18 cellular contexts compared by ENCODE assay signal in genomic region chr1:54741531-54741930, GRCh38. TPM values are rescaled to one million over a fixed set of nuclear protein-coding genes. Genes with fewer than 3 reads are reported as not detected.
DNase-seq lines count a peak whose midpoint lies in the region; TF ChIP-seq lines count a peak whose summit lies in the region.
"Had no signal": no experiment of that assay in that cellular context is flagged by ENCODE, and none has a peak within 500 bp of the region (broad histone marks: within the 10 kb centered on the region; RNA-seq: fewer than 3 reads in every experiment).

No MANE protein-coding gene starts in this region.

- H3K27ac Mint-ChIP-seq in MCF 10A (ENCODE audit: low read depth, unreplicated experiment) (no peak overlapping the region), osteocyte (ENCODE audit: unreplicated experiment) (no peak overlapping the region)
- H3K27ac Mint-ChIP-seq: B cell; CD4-positive, alpha-beta T cell; GM23338; H9; HFFc6 had no signal

- H3K27me3 ChIP-seq in mammary epithelial cell (ENCODE audit: insufficient read depth, low read length), result no peaks in the 10 kb centered on the region

- CTCF ChIA-PET in MCF 10A (lab: Yijun Ruan, JAX) (no interaction called here), mammary epithelial cell (lab: Charles Lee; ENCODE audit: low non-redundant PET) (no interaction called here), OCI-LY7 (lab: Charles Lee; ENCODE audit: unreplicated experiment) (no interaction called here)

- H3K36me3 Mint-ChIP-seq in MCF 10A (ENCODE audit: insufficient read depth, unreplicated experiment) (peaks cover 46% of the 10 kb centered on the region), osteocyte (ENCODE audit: unreplicated experiment) (peaks cover 34% of the 10 kb centered on the region)

- WGBS in mammary epithelial cell (ENCODE audit: low coverage, missing lambda C conversion rate), result 80% methylated on average over 4 of the region's 4 CpGs

- no peak for DNase-seq in MCF 10A (ENCODE audit: unreplicated experiment)
- DNase-seq in mammary epithelial cell, result no peak
- DNase-seq in OCI-LY7 (ENCODE audit: low spot score), result no peak
- peak; percentile 8 for DNase-seq in cerebellum (ENCODE audit: low spot score)
- peak; percentile 56 for DNase-seq in osteocyte (ENCODE audit: extremely low spot score, unreplicated experiment)
- no peak for DNase-seq in stimulated activated CD4-positive, alpha-beta T cell treated with anti-CD3 and anti-CD28 coated beads, Interleukin-4, amount 100 ng/mL, for 1 hour
- no peak for DNase-seq in HuH-7.5 (ENCODE audit: low spot score)
- no peak for DNase-seq in GM20000 (ENCODE audit: low spot score)
- DNase-seq: C1 segment of cervical spinal cord; Calu3; CD4-positive, alpha-beta T cell; DMS 273 treated with DMSO at 0.1 percent for 48 hours; H9; HFFc6 had no signal

- no peaks in the 10 kb centered on the region for H3K9me2 ChIP-seq in OCI-LY7 (ENCODE audit: insufficient read depth, low read length)

- H3K9ac ChIP-seq in mammary epithelial cell (ENCODE audit: insufficient read depth, low read length), result no peak overlapping the region

- TF ChIP-seq CTCF in MCF 10A (IDR thresholded peaks at IDR 0.05; ENCODE audit: unreplicated experiment) (no peak), mammary epithelial cell (conservative IDR thresholded peaks at IDR 0.05 in 1 of 2, IDR thresholded peaks at IDR 0.05 in 1 of 2; ENCODE audit: extremely low read depth in 1 of 2, insufficient read depth in 1 of 2, low read depth in 1 of 2, low read length in 2 of 2) (no peak), OCI-LY7 (conservative IDR thresholded peaks at IDR 0.05; ENCODE audit: low read length) (no peak), osteocyte (IDR thresholded peaks at IDR 0.05) (no peak), GM20000 (IDR thresholded peaks at IDR 0.05; ENCODE audit: extremely low read depth, missing control alignments) (no peak)

- no peak overlapping the region for H3K4me2 ChIP-seq in mammary epithelial cell (ENCODE audit: insufficient read depth, low read depth, low read length)
- H3K4me2 ChIP-seq in OCI-LY7 (ENCODE audit: low read length), result no peak overlapping the region
- H3K4me2 ChIP-seq: GM23338 had no signal

- dilution Hi-C loops in mammary epithelial cell (cut with HindIII; ENCODE audit: low sequenced_read_pairs), result no loop called here

- H3K4me3 Mint-ChIP-seq in MCF 10A (ENCODE audit: unreplicated experiment), result no peak overlapping the region
- no peak overlapping the region for H3K4me3 Mint-ChIP-seq in osteocyte (ENCODE audit: unreplicated experiment)
- H3K4me3 Mint-ChIP-seq: B cell; CD4-positive, alpha-beta T cell; GM23338; H9; HFFc6 had no signal

- in situ Hi-C loops in mammary epithelial cell (cut with MboI; ENCODE audit: low sequenced_read_pairs in 2 of 2), result no loop called here

- H4K20me1 ChIP-seq in mammary epithelial cell (ENCODE audit: insufficient read depth, low read length), result no peaks in the 10 kb centered on the region
- H4K20me1 ChIP-seq in OCI-LY7 (ENCODE audit: insufficient read depth, low read length), result no peaks in the 10 kb centered on the region

- intact Hi-C loops in MCF 10A (cut with micrococcal nuclease), result no loop called here
- intact Hi-C loops in mammary epithelial cell (cut with micrococcal nuclease), result no loop called here
- intact Hi-C loops in OCI-LY7 (cut with micrococcal nuclease; ENCODE audit: unreplicated experiment), result no loop called here

- H3K9me3 ChIP-seq in mammary epithelial cell (replicated peaks; ENCODE audit: insufficient read depth, low read length), result no peaks in the 10 kb centered on the region
- H3K9me3 ChIP-seq in OCI-LY7 (ENCODE audit: low read length), result no peaks in the 10 kb centered on the region

- H3K27me3 Mint-ChIP-seq in MCF 10A (ENCODE audit: insufficient read depth, unreplicated experiment), result no peaks in the 10 kb centered on the region
- H3K27me3 Mint-ChIP-seq in osteocyte (ENCODE audit: unreplicated experiment), result no peaks in the 10 kb centered on the region
- H3K27me3 Mint-ChIP-seq: B cell; CD4-positive, alpha-beta T cell had no signal

- no peak overlapping the region for H3K4me3 ChIP-seq in mammary epithelial cell (replicated peaks in 1 of 3; ENCODE audit: insufficient read depth in 1 of 3, low read depth in 2 of 3, low read length in 3 of 3)
- no peak overlapping the region for H3K4me3 ChIP-seq in OCI-LY7 (ENCODE audit: low read depth, low read length, poor library complexity, severe bottlenecking)
- H3K4me3 ChIP-seq: GM23338 had no signal

- H3K4me1 Mint-ChIP-seq in MCF 10A (ENCODE audit: insufficient read depth, unreplicated experiment) (no peaks in the 10 kb centered on the region), osteocyte (ENCODE audit: unreplicated experiment) (no peaks in the 10 kb centered on the region)
- H3K4me1 Mint-ChIP-seq: B cell had no signal

- BruUV-seq in MCF 10A (replicated peaks; lab: Mats Ljungman, UMichigan), result TSS peak; percentile 41
- BruUV-seq in mammary epithelial cell (replicated peaks; lab: Mats Ljungman, UMichigan), result no TSS peak
- TSS peak; percentile 60 for BruUV-seq in OCI-LY7 (replicated peaks; lab: Mats Ljungman, UMichigan)

- H2AFZ ChIP-seq in mammary epithelial cell (ENCODE audit: low read depth, low read length) (no peak overlapping the region), OCI-LY7 (ENCODE audit: low read length) (no peak overlapping the region)
- H2AFZ ChIP-seq: GM23338 had no signal

- peaks cover 3% of the 10 kb centered on the region for H3K79me2 ChIP-seq in mammary epithelial cell (ENCODE audit: insufficient read depth, low read length)
- H3K79me2 ChIP-seq in OCI-LY7 (ENCODE audit: insufficient read depth, low read depth, low read length), result no peaks in the 10 kb centered on the region

- no peaks in the 10 kb centered on the region for H3K9me3 Mint-ChIP-seq in MCF 10A (ENCODE audit: unreplicated experiment)
- H3K9me3 Mint-ChIP-seq in osteocyte (ENCODE audit: unreplicated experiment), result no peaks in the 10 kb centered on the region
- H3K9me3 Mint-ChIP-seq: CD4-positive, alpha-beta T cell; HFFc6 had no signal

- POLR2A ChIA-PET in MCF 10A (lab: Yijun Ruan, JAX) (no interaction called here), OCI-LY7 (lab: Charles Lee) (no interaction called here)

- H3K4me1 ChIP-seq in mammary epithelial cell (ENCODE audit: insufficient read depth, low read length), result no peaks in the 10 kb centered on the region
- no peaks in the 10 kb centered on the region for H3K4me1 ChIP-seq in OCI-LY7 (ENCODE audit: insufficient read depth, low read length, poor library complexity, severe bottlenecking)

- H3K27ac ChIP-seq in mammary epithelial cell (ENCODE audit: insufficient read depth, low read depth, low read length) (no peak overlapping the region), OCI-LY7 (ENCODE audit: low read depth, low read length, poor library complexity, severe bottlenecking) (no peak overlapping the region)

- H3K36me3 ChIP-seq in mammary epithelial cell (ENCODE audit: insufficient read depth, low read length) (peaks cover 28% of the 10 kb centered on the region), OCI-LY7 (ENCODE audit: insufficient read depth, low read length) (peaks cover 69% of the 10 kb centered on the region)

RNA-seq across cellular contexts. Expression of gene PARS2, which starts 22.8 kb away (rescaled TPM):
- total RNA-seq in MCF 10A (2022) (4.7 and 5.4 TPM in 2 replicates), mammary epithelial cell (10 to 100 TPM in 1 of 2 donors, 1 to 10 TPM in 1; 4.5 to 10.3 TPM), OCI-LY7 (2022) (5.3 and 6.7 TPM in 2 replicates), cerebellum (4.1 TPM), osteocyte (4.4 and 5.5 TPM in 2 replicates)
- polyA plus RNA-seq in mammary epithelial cell, result 3.5 TPM
- polyA minus RNA-seq in mammary epithelial cell, result 11.1 TPM
- 6.7 and 7.6 TPM in 2 replicates for total RNA-seq in OCI-LY7 (2014; rRNA removed; shearing (Covaris generic))
- total RNA-seq: CD4-positive, alpha-beta T cell had no signal

RNA-seq across cellular contexts. Expression of gene TTC4, which starts 25.9 kb away (rescaled TPM):
- 25.0 and 25.4 TPM in 2 replicates for total RNA-seq in MCF 10A (2022)
- 10 to 100 TPM; 22.7 to 29.2 TPM for total RNA-seq in mammary epithelial cell
- polyA plus RNA-seq in mammary epithelial cell, result 28.1 TPM
- 31.8 TPM for polyA minus RNA-seq in mammary epithelial cell
- total RNA-seq in OCI-LY7 (2014; rRNA removed; shearing (Covaris generic)), result 20.7 and 26.1 TPM in 2 replicates
- 23.0 and 24.3 TPM in 2 replicates for total RNA-seq in OCI-LY7 (2022)
- 20.6 TPM for total RNA-seq in cerebellum
- total RNA-seq in osteocyte, result 14.4 and 16.6 TPM in 2 replicates

RNA-seq across cellular contexts. Expression of gene TTC22, which starts 59.6 kb away (rescaled TPM):
- total RNA-seq in MCF 10A (2022), result 3.0 and 3.1 TPM in 2 replicates
- total RNA-seq in mammary epithelial cell, result 10 to 100 TPM in 1 of 2 donors, 1 to 10 TPM in 1; 7.9 to 13.3 TPM
- 7.0 TPM for polyA plus RNA-seq in mammary epithelial cell
- 10.0 TPM for polyA minus RNA-seq in mammary epithelial cell
- total RNA-seq in OCI-LY7 (2014; rRNA removed; shearing (Covaris generic)), result not detected in 2 replicates
- total RNA-seq in OCI-LY7 (2022), result not detected in 2 replicates
- total RNA-seq in cerebellum, result 0.18 TPM
- not detected in 2 replicates for total RNA-seq in osteocyte
- total RNA-seq: Daoy, HFFc6, HT1080 had no signal

Comparison
In these comparisons a context has a peak if more than half of its experiments do, and no peak if none do; other contexts are left out.
1. DNase-seq: peak in cerebellum (single experiment) and osteocyte (single experiment); none in MCF 10A (single experiment), mammary epithelial cell (single experiment), OCI-LY7 (single experiment), stimulated activated CD4-positive, alpha-beta T cell treated with anti-CD3 and anti-CD28 coated beads, Interleukin-4, amount 100 ng/mL, for 1 hour (single experiment), HuH-7.5 (single experiment) and GM20000 (single experiment).